In the genomic region with DNA sequence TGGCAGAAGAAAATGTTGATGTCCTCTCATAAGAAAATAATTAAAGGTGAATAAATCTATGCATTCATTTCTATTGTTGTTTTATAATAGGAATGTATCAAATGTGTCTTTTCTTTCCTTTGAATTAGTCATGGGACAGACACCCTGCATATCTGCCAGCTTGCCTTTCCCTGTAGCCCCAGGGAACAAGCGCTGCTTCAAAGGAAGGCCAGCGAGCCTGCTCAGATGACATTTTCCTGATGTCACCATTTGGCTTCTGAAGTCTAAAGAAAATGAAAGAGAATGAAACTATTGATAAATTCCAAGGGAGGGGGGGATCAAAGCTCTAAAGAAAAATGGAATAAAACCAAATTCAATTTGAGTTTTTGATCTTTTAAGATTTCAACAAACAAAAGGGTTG, we compare ENCODE assay signal across 13 cellular contexts.
DNase-seq lines count a peak whose midpoint lies in the region.
"Had no signal": no experiment of that assay in that cellular context is flagged by ENCODE, and none has a peak within 500 bp of the region (broad histone marks: within the 10 kb centered on the region; RNA-seq: fewer than 3 reads in every experiment).

No MANE protein-coding gene starts in this region.

- DNase-seq in ELF-1 (ENCODE audit: low read depth, low spot score), result peak; percentile 82
- peak; percentile 86 for DNase-seq in SK-MEL-5 (ENCODE audit: low read depth, low spot score)
- DNase-seq in fibroblast of gingiva (ENCODE audit: low read depth), result peak; percentile 60
- peak; percentile 30 for DNase-seq in renal cortical epithelial cell (ENCODE audit: low read depth)
- DNase-seq in NCI-H2107 treated with DMSO at 0.1 percent for 48 hours (lab: John Stamatoyannopoulos, UW; ENCODE audit: unreplicated experiment), result no peak
- DNase-seq in HK-2 (ENCODE audit: unreplicated experiment), result no peak
- no peak for DNase-seq in activated effector memory CD4-positive, alpha-beta T cell treated with Interleukin-2 at 50 U/mL for 16 hours
- DNase-seq: activated gamma-delta T cell treated with Interleukin-2 at 50 U/mL for 16 hours; CD8-positive, alpha-beta memory T cell; left ventricle myocardium superior; NCI-H1105; NCI-H524 treated with DMSO at 0.1 percent for 48 hours; sigmoid colon had no signal

- in situ Hi-C loops in SK-MEL-5 (cut with HindIII; ENCODE audit: low pct_unique_long_range_greater_than_20kb, low sequenced_read_pairs), result no loop called here

Comparison
In these comparisons a context has a peak if more than half of its experiments do, and no peak if none do; other contexts are left out.
1. DNase-seq: peak in ELF-1 (single experiment), SK-MEL-5 (single experiment), fibroblast of gingiva (single experiment) and renal cortical epithelial cell (single experiment); none in NCI-H2107 treated with DMSO at 0.1 percent for 48 hours (single experiment), HK-2 (single experiment) and activated effector memory CD4-positive, alpha-beta T cell treated with Interleukin-2 at 50 U/mL for 16 hours (single experiment).